Comparison of ENCODE assay signal across 9 cellular contexts in the genomic region with DNA sequence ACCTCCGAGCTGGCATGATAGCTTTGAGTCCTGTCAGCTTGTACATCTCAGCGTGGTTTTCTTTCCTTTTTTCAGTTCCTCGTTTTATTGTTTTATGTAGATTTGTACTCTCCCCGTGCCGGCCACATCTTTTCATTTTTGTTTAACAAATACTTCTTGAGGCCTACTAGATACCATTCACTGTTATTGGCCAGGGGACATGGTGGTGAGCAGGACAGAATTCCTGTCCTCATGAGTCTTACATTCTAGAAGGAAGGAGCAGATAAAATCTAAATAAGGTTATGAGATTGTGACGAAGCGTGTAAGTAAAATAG. TPM values are rescaled to one million over a fixed set of nuclear protein-coding genes. Genes with fewer than 3 reads are reported as not detected.
DNase-seq lines count a peak whose midpoint lies in the region; ATAC-seq and TF ChIP-seq lines count a peak whose summit lies in the region.
"Had no signal": no experiment of that assay in that cellular context is flagged by ENCODE, and none has a peak within 500 bp of the region (broad histone marks: within the 10 kb centered on the region; RNA-seq: fewer than 3 reads in every experiment).

No MANE protein-coding gene starts in this region.

- H3K27me3 Mint-ChIP-seq in glutamatergic neuron (ENCODE audit: unreplicated experiment) = peaks cover 4% of the 10 kb centered on the region
- H3K27me3 Mint-ChIP-seq: stimulated activated naive CD8-positive, alpha-beta T cell treated with anti-CD3 and anti-CD28 coated beads, Interleukin-15, Interleukin-2, amounts not matched to agents 100 ng/mL and 50 ng/mL, for 24 hours had no signal

- H3K4me3 ChIP-seq in H7 (ENCODE audit: insufficient read depth, low read depth, low read length) = peak overlapping the region; percentile 65
- H3K4me3 ChIP-seq in epithelial cell of proximal tubule (ENCODE audit: low read depth, low read length) = peak overlapping the region; percentile 82
- H3K4me3 ChIP-seq in retinal pigment epithelial cell (ENCODE audit: low read length) = peak overlapping the region; percentile 92

- DNase-seq in H7 (no peak), NOMO-1 treated with DMSO at 0.1 percent for 48 hours (lab: John Stamatoyannopoulos, UW; ENCODE audit: unreplicated experiment) (peak; percentile 73), epithelial cell of proximal tubule (ENCODE audit: low read depth) (no peak), retinal pigment epithelial cell (ENCODE audit: low read depth) (no peak), NCI-H774 (lab: John Stamatoyannopoulos, UW) (no peak), glutamatergic neuron (no peak)

- H3K9me3 Mint-ChIP-seq in glutamatergic neuron (ENCODE audit: unreplicated experiment) = peaks cover 4% of the 10 kb centered on the region
- H3K9me3 Mint-ChIP-seq: stimulated activated naive CD8-positive, alpha-beta T cell treated with anti-CD3 and anti-CD28 coated beads, Interleukin-15, Interleukin-2, amounts not matched to agents 100 ng/mL and 50 ng/mL, for 24 hours had no signal

- ATAC-seq in GM18505 (IDR thresholded peaks at IDR 0.05; ENCODE audit: unreplicated experiment) (peak; percentile 22), HG02840 (IDR thresholded peaks at IDR 0.05; ENCODE audit: low FRiP score, unreplicated experiment) (no peak)

- H3K4me3 Mint-ChIP-seq in glutamatergic neuron (ENCODE audit: unreplicated experiment) = no peak overlapping the region
- H3K4me3 Mint-ChIP-seq: stimulated activated naive CD8-positive, alpha-beta T cell treated with anti-CD3 and anti-CD28 coated beads, Interleukin-15, Interleukin-2, amounts not matched to agents 100 ng/mL and 50 ng/mL, for 24 hours had no signal

- no peak overlapping the region for H3K27ac Mint-ChIP-seq in glutamatergic neuron (ENCODE audit: unreplicated experiment)
- H3K27ac Mint-ChIP-seq: stimulated activated naive CD8-positive, alpha-beta T cell treated with anti-CD3 and anti-CD28 coated beads, Interleukin-15, Interleukin-2, amounts not matched to agents 100 ng/mL and 50 ng/mL, for 24 hours had no signal

- peaks cover 2% of the 10 kb centered on the region for H3K4me1 Mint-ChIP-seq in glutamatergic neuron (ENCODE audit: low read depth, unreplicated experiment)

- TF ChIP-seq CTCF in epithelial cell of proximal tubule (conservative IDR thresholded peaks at IDR 0.05; ENCODE audit: low read depth, low read length) = no peak
- no peak for TF ChIP-seq CTCF in retinal pigment epithelial cell (conservative IDR thresholded peaks at IDR 0.05; ENCODE audit: low read depth, low read length)
- TF ChIP-seq CTCF in glutamatergic neuron (IDR thresholded peaks at IDR 0.05; ENCODE audit: partially characterized antibody, unreplicated experiment) = no peak

- TF ChIP-seq POLR2A in GM18505 (IDR thresholded peaks at IDR 0.05; ENCODE audit: borderline replicate concordance, extremely low read depth, insufficient read depth, insufficient read length) = no peak

- no peaks in the 10 kb centered on the region for H3K27me3 ChIP-seq in H7 (ENCODE audit: control insufficient read depth, insufficient read depth, low read length)

- H3K36me3 ChIP-seq in H7 (replicated peaks; ENCODE audit: control insufficient read depth, insufficient read depth, low read length) = no peaks in the 10 kb centered on the region

- no peaks in the 10 kb centered on the region for H3K36me3 Mint-ChIP-seq in glutamatergic neuron (ENCODE audit: unreplicated experiment)

RNA-seq across cellular contexts. Expression of a gene that starts 1.2 kb away (rescaled TPM):
- 27.6 and 40.9 TPM in 2 replicates for total RNA-seq in H7 (2014; rRNA removed; shearing (Covaris generic))
- total RNA-seq in epithelial cell of proximal tubule (231 and 288 TPM in 2 replicates), glutamatergic neuron (ENCODE audit: unreplicated experiment) (16.0 TPM)
